9 cellular contexts compared by ENCODE assay signal in genomic region chr10:74977913-74978847, GRCh38.
A peak's percentile ranks its signal among the peaks of the same experiment; 100 is the strongest.
DNase-seq lines count a peak whose midpoint lies in the region; ATAC-seq and TF ChIP-seq lines count a peak whose summit lies in the region.
"Had no signal": no experiment of that assay in that cellular context is flagged by ENCODE, and none has a peak within 500 bp of the region (broad histone marks: within the 10 kb centered on the region; RNA-seq: fewer than 3 reads in every experiment).

No MANE protein-coding gene starts in this region.

- no peak for TF ChIP-seq CTCF in lower lobe of right lung (IDR thresholded peaks at IDR 0.05)

- peak; percentile 35 to 72 (median 60) for DNase-seq in CD4-positive, alpha-beta memory T cell
- DNase-seq in GM19240 (ENCODE audit: insufficient read length, low spot score), result peak; percentile 43
- DNase-seq in activated T-cell treated with anti-CD3 and anti-CD28 coated beads, Interleukin-2, amount 50 U/mL, for 4 hours, result no peak
- no peak for DNase-seq in lower lobe of right lung
- no peak for DNase-seq in NCI-H82 (lab: John Stamatoyannopoulos, UW)
- no peak for DNase-seq in DMS79 treated with DMSO at 0.1 percent for 48 hours (lab: John Stamatoyannopoulos, UW)
- DNase-seq in HK-2 (ENCODE audit: unreplicated experiment), result no peak

- peaks cover 21% of the 10 kb centered on the region for H3K4me1 ChIP-seq in CD4-positive, alpha-beta memory T cell (ENCODE audit: insufficient read depth, low read length)
- H3K4me1 ChIP-seq in lower lobe of right lung, result peaks cover 4% of the 10 kb centered on the region

- H3K27me3 ChIP-seq in CD4-positive, alpha-beta memory T cell (ENCODE audit: insufficient read depth, low read length), result no peaks in the 10 kb centered on the region
- H3K27me3 ChIP-seq in lower lobe of right lung (ENCODE audit: low read depth), result no peaks in the 10 kb centered on the region

- CTCF ChIA-PET in CD4-positive, alpha-beta memory T cell (lab: Charles Lee; ENCODE audit: partially characterized antibody), result no interaction called here

- H3K36me3 ChIP-seq in CD4-positive, alpha-beta memory T cell (ENCODE audit: insufficient read depth, low read length), result peaks cover 17% of the 10 kb centered on the region
- peaks cover 48% of the 10 kb centered on the region for H3K36me3 ChIP-seq in lower lobe of right lung

- H3K27ac ChIP-seq in CD4-positive, alpha-beta memory T cell (ENCODE audit: low read depth, low read length), result peak overlapping the region; percentile 11
- no peak overlapping the region for H3K27ac ChIP-seq in lower lobe of right lung

- H3K27ac Mint-ChIP-seq in CD4-positive, alpha-beta memory T cell, result peak overlapping the region; percentile 17 to 89 (median 80)

- ATAC-seq in HG03097 (IDR thresholded peaks at IDR 0.05; ENCODE audit: low FRiP score, unreplicated experiment) (peak; percentile 75), lower lobe of right lung (no peak)
- ATAC-seq in activated T-cell treated with anti-CD3 and anti-CD28 coated beads, Interleukin-2, amount 50 U/mL, for 4 hours, result peak; percentile 88 to 90

- no peaks in the 10 kb centered on the region for H3K9me3 Mint-ChIP-seq in CD4-positive, alpha-beta memory T cell
- no peaks in the 10 kb centered on the region for H3K9me3 Mint-ChIP-seq in activated T-cell treated with anti-CD3 and anti-CD28 coated beads, Interleukin-2, amount 50 U/mL, for 4 hours
- H3K9me3 Mint-ChIP-seq: neural crest cell had no signal

- H3K4me3 ChIP-seq in CD4-positive, alpha-beta memory T cell (ENCODE audit: low read length in 2 of 2), result no peak overlapping the region
- H3K4me3 ChIP-seq in lower lobe of right lung, result no peak overlapping the region

- peaks cover 23 to 35% (median 29%) of the 10 kb centered on the region in 4 donors for H3K4me1 Mint-ChIP-seq in CD4-positive, alpha-beta memory T cell
- peaks cover 35% of the 10 kb centered on the region for H3K4me1 Mint-ChIP-seq in activated T-cell treated with anti-CD3 and anti-CD28 coated beads, Interleukin-2, amount 50 U/mL, for 4 hours (ENCODE audit: low read depth)

- H3K9me3 ChIP-seq in CD4-positive, alpha-beta memory T cell (ENCODE audit: control insufficient read depth in 1 of 2, low read length in 2 of 2), result no peaks in the 10 kb centered on the region
- H3K9me3 ChIP-seq in lower lobe of right lung, result no peaks in the 10 kb centered on the region

- H3K4me3 Mint-ChIP-seq in CD4-positive, alpha-beta memory T cell, result peak overlapping the region in 6 of 8 donors; percentile 36 to 64 (median 52)
- no peak overlapping the region for H3K4me3 Mint-ChIP-seq in activated T-cell treated with anti-CD3 and anti-CD28 coated beads, Interleukin-2, amount 50 U/mL, for 4 hours
- H3K4me3 Mint-ChIP-seq: neural crest cell had no signal

- peaks cover 58 to 65% of the 10 kb centered on the region in 2 donors for H3K36me3 Mint-ChIP-seq in CD4-positive, alpha-beta memory T cell
- peaks cover 41% of the 10 kb centered on the region for H3K36me3 Mint-ChIP-seq in activated T-cell treated with anti-CD3 and anti-CD28 coated beads, Interleukin-2, amount 50 U/mL, for 4 hours (ENCODE audit: insufficient read depth)

- POLR2A ChIA-PET in CD4-positive, alpha-beta memory T cell (lab: Charles Lee; ENCODE audit: partially characterized antibody), result no interaction called here

- H3K27me3 Mint-ChIP-seq in CD4-positive, alpha-beta memory T cell, result no peaks in the 10 kb centered on the region
- H3K27me3 Mint-ChIP-seq in activated T-cell treated with anti-CD3 and anti-CD28 coated beads, Interleukin-2, amount 50 U/mL, for 4 hours (ENCODE audit: low read depth), result no peaks in the 10 kb centered on the region

- intact Hi-C loops in CD4-positive, alpha-beta memory T cell (cut with micrococcal nuclease), result no loop called here
- intact Hi-C loops in lower lobe of right lung (cut with DNase I), result no loop called here

Comparison
In these comparisons a context has a peak if more than half of its experiments do, and no peak if none do; other contexts are left out.
1. DNase-seq: peak in CD4-positive, alpha-beta memory T cell (5 of 5) and GM19240 (single experiment); none in activated T-cell treated with anti-CD3 and anti-CD28 coated beads, Interleukin-2, amount 50 U/mL, for 4 hours (single experiment), lower lobe of right lung (single experiment), NCI-H82 (single experiment), DMS79 treated with DMSO at 0.1 percent for 48 hours (single experiment) and HK-2 (single experiment).
2. ATAC-seq: peak in HG03097 (single experiment) and activated T-cell treated with anti-CD3 and anti-CD28 coated beads, Interleukin-2, amount 50 U/mL, for 4 hours (2 of 2); none in lower lobe of right lung (0 of 2).